Comparison of ENCODE assay signal across 27 cellular contexts in genomic region chr2:158381205-158381604, GRCh38.
"Had no signal": no experiment of that assay in that cellular context is flagged by ENCODE, and none has a peak within 500 bp of the region (broad histone marks: within the 10 kb centered on the region; RNA-seq: fewer than 3 reads in every experiment).

No MANE protein-coding gene starts in this region.

- H3K27me3 ChIP-seq: body of pancreas, cardiac muscle cell, esophagus muscularis mucosa, gastroesophageal sphincter, heart left ventricle, neutrophil, pancreas, right atrium auricular region, tibial artery had no signal

- H3K27ac Mint-ChIP-seq: activated CD4-positive, alpha-beta T cell treated with anti-CD3 and anti-CD28 coated beads, Interleukin-2, amount 10 ng/mL, durations not matched to agents 7 days and 5 days; activated CD8-positive, alpha-beta memory T cell treated with anti-CD3 and anti-CD28 coated beads, Interleukin-2, amount 10 ng/mL, durations not matched to agents 7 days and 5 days; activated CD8-positive, alpha-beta T cell treated with anti-CD3 and anti-CD28 coated beads for 36 hours; activated naive CD4-positive, alpha-beta T cell treated with anti-CD3 and anti-CD28 coated beads, Interleukin-2, amount 10 ng/mL, durations not matched to agents 7 days and 5 days; dendritic cell treated with granulocyte-macrophage colony-stimulating factor and Interleukin-4, amounts not matched to agents 40 ng/mL and 50 ng/mL, for 4 days; natural killer cell treated with Interleukin-12 subunit alpha and Interleukin-12 subunit beta and Interleukin-15 and Interleukin-18, amount 100 ng/mL, for 72 hours; stimulated activated naive CD8-positive, alpha-beta T cell treated with anti-CD3 and anti-CD28 coated beads, Interleukin-15, amount 100 ng/mL, for 72 hours; T-helper 2 cell treated with Interferon-gamma antibody and Interleukin-4, amounts not matched to agents 5 μg/mL and 100 μg/mL, for 36 hours had no signal

- H3K4me1 ChIP-seq: body of pancreas, esophagus muscularis mucosa, gastroesophageal sphincter, heart left ventricle, pancreas, psoas muscle, right atrium auricular region, tibial artery had no signal

- H3K36me3 Mint-ChIP-seq: activated CD8-positive, alpha-beta memory T cell treated with anti-CD3 and anti-CD28 coated beads, Interleukin-2, amount 10 ng/mL, durations not matched to agents 7 days and 5 days; activated naive CD4-positive, alpha-beta T cell treated with anti-CD3 and anti-CD28 coated beads, Interleukin-2, amount 10 ng/mL, durations not matched to agents 7 days and 5 days; natural killer cell treated with Interleukin-12 subunit alpha and Interleukin-12 subunit beta and Interleukin-15 and Interleukin-18, amount 100 ng/mL, for 72 hours had no signal

- DNase-seq: activated CD4-positive, alpha-beta T cell treated with anti-CD3 and anti-CD28 coated beads, Interleukin-2, amount 10 ng/mL, durations not matched to agents 7 days and 5 days; activated CD4-positive, CD25-positive, alpha-beta regulatory T cell treated with anti-CD3 and anti-CD28 coated beads, Interleukin-2, amount 50 U/mL, for 72 hours; activated CD8-positive, alpha-beta memory T cell treated with anti-CD3 and anti-CD28 coated beads, Interleukin-2, amount 10 ng/mL, durations not matched to agents 7 days and 5 days; activated CD8-positive, alpha-beta T cell treated with anti-CD3 and anti-CD28 coated beads for 36 hours; activated effector memory CD4-positive, alpha-beta T cell treated with anti-CD3 and anti-CD28 coated beads, Interleukin-2, amount 50 U/mL, for 16 hours; activated naive CD4-positive, alpha-beta T cell treated with anti-CD3 and anti-CD28 coated beads, Interleukin-2, amount 10 ng/mL, durations not matched to agents 7 days and 5 days; activated T-cell treated with anti-CD3 and anti-CD28 coated beads for 4 hours; amygdala; body of pancreas; effector CD4-positive, alpha-beta T cell; heart left ventricle; islet precursor cell; left cardiac atrium; pancreas; psoas muscle; stimulated activated CD4-positive, alpha-beta T cell treated with anti-CD3 and anti-CD28 coated beads, Interleukin-1b, Interleukin-23, amount 100 ng/mL, for 48 hours; stimulated activated naive CD8-positive, alpha-beta T cell treated with anti-CD3 and anti-CD28 coated beads, Interleukin-15, amount 100 ng/mL, for 72 hours; tibial artery had no signal

- H3K9me3 Mint-ChIP-seq: activated CD4-positive, alpha-beta T cell treated with anti-CD3 and anti-CD28 coated beads, Interleukin-2, amount 10 ng/mL, durations not matched to agents 7 days and 5 days; activated CD8-positive, alpha-beta T cell treated with anti-CD3 and anti-CD28 coated beads for 36 hours; activated naive CD4-positive, alpha-beta T cell treated with anti-CD3 and anti-CD28 coated beads, Interleukin-2, amount 10 ng/mL, durations not matched to agents 7 days and 5 days; dendritic cell treated with granulocyte-macrophage colony-stimulating factor and Interleukin-4, amounts not matched to agents 40 ng/mL and 50 ng/mL, for 4 days; natural killer cell treated with Interleukin-12 subunit alpha and Interleukin-12 subunit beta and Interleukin-15 and Interleukin-18, amount 100 ng/mL, for 72 hours; stimulated activated naive CD8-positive, alpha-beta T cell treated with anti-CD3 and anti-CD28 coated beads, Interleukin-15, amount 100 ng/mL, for 72 hours; T-helper 2 cell treated with Interferon-gamma antibody and Interleukin-4, amounts not matched to agents 5 μg/mL and 100 μg/mL, for 36 hours had no signal

- H3K4me1 Mint-ChIP-seq: activated CD4-positive, alpha-beta T cell treated with anti-CD3 and anti-CD28 coated beads, Interleukin-2, amount 10 ng/mL, durations not matched to agents 7 days and 5 days; activated CD8-positive, alpha-beta memory T cell treated with anti-CD3 and anti-CD28 coated beads, Interleukin-2, amount 10 ng/mL, durations not matched to agents 7 days and 5 days; activated naive CD4-positive, alpha-beta T cell treated with anti-CD3 and anti-CD28 coated beads, Interleukin-2, amount 10 ng/mL, durations not matched to agents 7 days and 5 days; stimulated activated naive CD8-positive, alpha-beta T cell treated with anti-CD3 and anti-CD28 coated beads, Interleukin-15, amount 100 ng/mL, for 72 hours had no signal

- H3K27me3 Mint-ChIP-seq: dendritic cell treated with granulocyte-macrophage colony-stimulating factor and Interleukin-4, amounts not matched to agents 40 ng/mL and 50 ng/mL, for 4 days; stimulated activated naive CD8-positive, alpha-beta T cell treated with anti-CD3 and anti-CD28 coated beads, Interleukin-15, amount 100 ng/mL, for 72 hours had no signal

- H3K27ac ChIP-seq: body of pancreas, cardiac muscle cell, esophagus muscularis mucosa, gastroesophageal sphincter, heart left ventricle, neutrophil, pancreas, psoas muscle, right atrium auricular region, tibial artery, VCaP had no signal

- ATAC-seq: activated CD8-positive, alpha-beta memory T cell treated with anti-CD3 and anti-CD28 coated beads, Interleukin-2, amount 10 ng/mL, durations not matched to agents 7 days and 5 days; activated CD8-positive, alpha-beta T cell treated with anti-CD3 and anti-CD28 coated beads for 36 hours; body of pancreas; gastroesophageal sphincter; heart left ventricle; left cardiac atrium; natural killer cell treated with Interleukin-12 subunit alpha and Interleukin-12 subunit beta and Interleukin-15 and Interleukin-18, amount 100 ng/mL, for 72 hours; pancreas; psoas muscle; stimulated activated naive CD8-positive, alpha-beta T cell treated with anti-CD3 and anti-CD28 coated beads, Interleukin-15, amount 100 ng/mL, for 72 hours had no signal

- H3K4me3 Mint-ChIP-seq: activated CD4-positive, alpha-beta T cell treated with anti-CD3 and anti-CD28 coated beads, Interleukin-2, amount 10 ng/mL, durations not matched to agents 7 days and 5 days; activated CD8-positive, alpha-beta memory T cell treated with anti-CD3 and anti-CD28 coated beads, Interleukin-2, amount 10 ng/mL, durations not matched to agents 7 days and 5 days; activated CD8-positive, alpha-beta T cell treated with anti-CD3 and anti-CD28 coated beads for 36 hours; activated naive CD4-positive, alpha-beta T cell treated with anti-CD3 and anti-CD28 coated beads, Interleukin-2, amount 10 ng/mL, durations not matched to agents 7 days and 5 days; dendritic cell treated with granulocyte-macrophage colony-stimulating factor and Interleukin-4, amounts not matched to agents 40 ng/mL and 50 ng/mL, for 4 days; natural killer cell treated with Interleukin-12 subunit alpha and Interleukin-12 subunit beta and Interleukin-15 and Interleukin-18, amount 100 ng/mL, for 72 hours; stimulated activated naive CD8-positive, alpha-beta T cell treated with anti-CD3 and anti-CD28 coated beads, Interleukin-15, amount 100 ng/mL, for 72 hours; T-helper 2 cell treated with Interferon-gamma antibody and Interleukin-4, amounts not matched to agents 5 μg/mL and 100 μg/mL, for 36 hours had no signal
